Comparison of ENCODE assay signal across 27 cellular contexts in the genomic region with DNA sequence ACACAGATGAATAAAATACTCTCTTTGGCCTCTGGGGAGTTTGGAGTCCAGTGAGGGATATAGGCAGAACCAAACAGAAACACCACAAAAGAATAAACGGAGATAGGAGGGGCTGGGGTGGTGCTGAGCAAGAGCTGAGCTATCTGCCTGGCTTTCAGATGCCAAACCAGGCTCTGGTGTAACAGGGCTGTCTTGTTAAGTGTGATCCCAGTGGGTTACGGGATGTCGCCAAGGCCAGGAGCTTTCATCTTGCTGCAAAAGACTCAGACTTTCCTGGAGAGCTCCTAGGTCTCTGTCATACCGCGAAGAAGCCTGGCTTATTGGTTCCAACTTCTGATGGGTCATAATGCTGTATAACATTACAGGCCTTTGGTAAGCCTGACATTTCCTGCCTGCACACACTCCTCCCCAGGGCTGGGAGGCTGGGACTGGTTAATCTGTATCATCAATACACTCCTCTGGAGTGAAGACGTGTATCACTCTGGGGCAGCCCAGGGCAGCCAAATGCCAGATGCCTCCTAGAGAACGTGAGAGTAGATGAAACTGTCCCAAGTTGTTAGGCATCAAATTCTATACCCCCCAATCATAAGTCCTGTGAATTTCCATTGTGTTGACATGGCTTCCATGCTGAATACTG.
DNase-seq lines count a peak whose midpoint lies in the region; ATAC-seq and TF ChIP-seq lines count a peak whose summit lies in the region.
"Had no signal": no experiment of that assay in that cellular context is flagged by ENCODE, and none has a peak within 500 bp of the region (broad histone marks: within the 10 kb centered on the region; RNA-seq: fewer than 3 reads in every experiment).

No MANE protein-coding gene starts in this region.

- H3K27me3 ChIP-seq in H7 (ENCODE audit: control insufficient read depth, insufficient read depth, low read length) (0 out of 2 replicates have a peak, but pooled peaks cover 1% of the 10 kb centered on the region), fibroblast of lung (ENCODE audit: control insufficient read depth, insufficient read depth, low read length) (no peaks in the 10 kb centered on the region)
- H3K27me3 ChIP-seq: gastrocnemius medialis, hepatocyte, neural progenitor cell, tibial artery had no signal

- DNase-seq in AG09309 (ENCODE audit: low read depth) (peak; percentile 53), H7 (peak; percentile 9), fibroblast of lung (ENCODE audit: low read depth in 2 of 2) (peak; percentile 36 to 59), posterior vena cava (ENCODE audit: low spot score) (peak; percentile 86), NCI-H69 (lab: John Stamatoyannopoulos, UW) (no peak), activated gamma-delta T cell (lab: John Stamatoyannopoulos, UW) (no peak)
- DNase-seq: activated B cell treated with CpG ODN at 0.5 μM for 24 hours; activated CD4-positive, alpha-beta T cell treated with anti-CD3 and anti-CD28 coated beads, Interleukin-2, amount 50 U/mL, for 1 hour; activated CD8-positive, alpha-beta memory T cell treated with anti-CD3 and anti-CD28 coated beads, Interleukin-2, amount 10 ng/mL, durations not matched to agents 7 days and 5 days; activated naive CD4-positive, alpha-beta T cell treated with Interleukin-2 at 50 U/mL for 16 hours; activated T-cell treated with anti-CD3 and anti-CD28 coated beads, Interleukin-2, amount 50 U/mL, for 72 hours; effector CD4-positive, alpha-beta T cell; gastrocnemius medialis; left colon; NCI-H1092 treated with DMSO at 0.1 percent for 48 hours; NCI-H2029; NCI-H524 treated with DMSO at 0.1 percent for 48 hours; psoas muscle; SHP77; T-helper 9 cell; tibial artery had no signal

- H3K9me3 ChIP-seq in fibroblast of lung (ENCODE audit: control insufficient read depth, insufficient read depth, low read depth, low read length) = no peaks in the 10 kb centered on the region
- H3K9me3 ChIP-seq: gastrocnemius medialis, psoas muscle, tibial artery had no signal

- no peak for ATAC-seq in GM18868 (IDR thresholded peaks at IDR 0.05; ENCODE audit: unreplicated experiment)
- ATAC-seq: activated CD8-positive, alpha-beta memory T cell treated with anti-CD3 and anti-CD28 coated beads, Interleukin-2, amount 10 ng/mL, durations not matched to agents 7 days and 5 days; activated T-cell treated with anti-CD3 and anti-CD28 coated beads, Interleukin-2, amount 50 U/mL, for 72 hours; gastrocnemius medialis; GM12878; left colon; Panc1 had no signal

- no peaks in the 10 kb centered on the region for H3K79me2 ChIP-seq in fibroblast of lung (ENCODE audit: control insufficient read depth, insufficient read depth, low read length)
- H3K79me2 ChIP-seq: hepatocyte had no signal

- peaks cover 8% of the 10 kb centered on the region for H3K4me1 ChIP-seq in fibroblast of lung (ENCODE audit: control insufficient read depth, extremely low read depth, insufficient read depth, low read length)
- H3K4me1 ChIP-seq: gastrocnemius medialis, neural progenitor cell, psoas muscle had no signal

- TF ChIP-seq CTCF in AG09309 (IDR thresholded peaks at IDR 0.05; ENCODE audit: control insufficient read depth, insufficient read depth, low read depth, low read length, missing control alignments) (no peak), fibroblast of lung (conservative IDR thresholded peaks at IDR 0.05 in 1 of 2, IDR thresholded peaks at IDR 0.05 in 1 of 2; ENCODE audit: low read depth in 1 of 2, low read length in 2 of 2) (no peak)

- intact Hi-C loops in posterior vena cava (cut with DNase I) = no loop called here

- H2AFZ ChIP-seq in fibroblast of lung (ENCODE audit: low read length) = peak overlapping the region; percentile 32
- H2AFZ ChIP-seq: hepatocyte, neural progenitor cell had no signal

- H3K4me2 ChIP-seq in fibroblast of lung (ENCODE audit: extremely low read depth, insufficient read depth, low read length) = peak overlapping the region; percentile 25
- H3K4me2 ChIP-seq: hepatocyte, neural progenitor cell had no signal

- no peaks in the 10 kb centered on the region for H3K36me3 ChIP-seq in H7 (replicated peaks; ENCODE audit: control insufficient read depth, insufficient read depth, low read length)
- no peaks in the 10 kb centered on the region for H3K36me3 ChIP-seq in fibroblast of lung (ENCODE audit: control insufficient read depth, insufficient read depth, low read length)
- H3K36me3 ChIP-seq: gastrocnemius medialis, neural progenitor cell, tibial artery had no signal

- H3K27ac ChIP-seq in fibroblast of lung (ENCODE audit: insufficient read depth, low read length) = no peak overlapping the region
- H3K27ac ChIP-seq: epithelial cell of prostate, gastrocnemius medialis, hepatocyte, neural progenitor cell, psoas muscle, tibial artery had no signal

- H3K9ac ChIP-seq in fibroblast of lung (ENCODE audit: insufficient read depth, low read length) = no peak overlapping the region
- H3K9ac ChIP-seq: neural progenitor cell had no signal

- no peaks in the 10 kb centered on the region for H4K20me1 ChIP-seq in fibroblast of lung (ENCODE audit: control insufficient read depth, extremely low read depth, insufficient read depth, low read length)

- H3K4me3 ChIP-seq in AG09309 (ENCODE audit: control insufficient read depth, low read depth, low read length) (no peak overlapping the region), H7 (ENCODE audit: insufficient read depth, low read depth, low read length) (no peak overlapping the region), fibroblast of lung (replicated peaks in 1 of 4; ENCODE audit: control extremely low read depth in 1 of 4, insufficient read depth in 1 of 4, low read depth in 3 of 4, low read length in 4 of 4) (no peak overlapping the region)
- H3K4me3 ChIP-seq: gastrocnemius medialis, GM12878, hepatocyte, neural progenitor cell, psoas muscle, tibial artery had no signal

Comparison
In these comparisons a context has a peak if more than half of its experiments do, and no peak if none do; other contexts are left out.
1. DNase-seq: peak in AG09309 (single experiment), H7 (single experiment), fibroblast of lung (2 of 2) and posterior vena cava (single experiment); none in NCI-H69 (single experiment) and activated gamma-delta T cell (single experiment).